In the genomic region with DNA sequence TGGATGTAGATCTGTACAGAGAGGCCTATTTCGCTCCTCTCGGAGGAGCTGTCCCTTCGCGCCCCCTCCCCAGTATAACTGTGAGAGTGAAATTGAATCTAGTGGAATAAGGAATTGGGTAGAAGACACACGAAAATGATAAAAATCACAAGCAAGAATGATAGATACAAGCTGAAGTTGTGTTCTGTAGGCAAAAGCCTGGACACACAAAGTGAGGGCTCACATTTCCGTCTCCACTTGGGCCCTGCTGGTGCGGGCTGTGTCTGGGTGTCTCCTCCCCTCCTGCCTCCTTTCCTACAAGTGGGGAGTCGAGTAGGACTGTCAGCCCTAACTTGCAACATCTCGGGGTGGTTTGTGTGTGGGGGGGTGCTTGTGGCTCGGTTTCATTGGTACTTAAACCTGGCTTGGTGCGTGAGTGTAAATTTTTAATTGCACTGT, we compare ENCODE assay signal across 9 cellular contexts. TPM values are rescaled to one million over a fixed set of nuclear protein-coding genes. Genes with fewer than 3 reads are reported as not detected.
DNase-seq lines count a peak whose midpoint lies in the region; ATAC-seq and TF ChIP-seq lines count a peak whose summit lies in the region.
"Had no signal": no experiment of that assay in that cellular context is flagged by ENCODE, and none has a peak within 500 bp of the region (broad histone marks: within the 10 kb centered on the region; RNA-seq: fewer than 3 reads in every experiment).

No MANE protein-coding gene starts in this region.

- H3K27me3 ChIP-seq in WERI-Rb-1 (ENCODE audit: insufficient read depth, low read depth, severe bottlenecking): no peaks in the 10 kb centered on the region

- H3K9me3 ChIP-seq in WERI-Rb-1 (ENCODE audit: severe bottlenecking): no peaks in the 10 kb centered on the region
- H3K9me3 ChIP-seq: left ventricle myocardium inferior had no signal

- peaks cover 0 to 3% (median 0%) of the 10 kb centered on the region in 3 donors for H3K36me3 Mint-ChIP-seq in immature natural killer cell

- no peak for ATAC-seq in GM19395 (IDR thresholded peaks at IDR 0.05; ENCODE audit: unreplicated experiment)

- H3K27ac Mint-ChIP-seq in immature natural killer cell: peak overlapping the region in 1 of 6 donors; percentile 26

- no peak overlapping the region for H3K4me3 ChIP-seq in WERI-Rb-1 (ENCODE audit: low read depth, low read length)

- peak overlapping the region; percentile 52 for H3K27ac ChIP-seq in WERI-Rb-1
- H3K27ac ChIP-seq: left ventricle myocardium inferior, SK-N-MC had no signal

- peaks cover 26 to 44% of the 10 kb centered on the region in 2 donors for H3K4me1 Mint-ChIP-seq in immature natural killer cell

- H3K27me3 Mint-ChIP-seq in immature natural killer cell (ENCODE audit: low read depth in 3 of 3): peaks cover 50 to 81% (median 77%) of the 10 kb centered on the region in 3 donors

- H3K4me3 Mint-ChIP-seq in immature natural killer cell: peak overlapping the region; percentile 15 to 61 (median 56)

- H3K9me3 Mint-ChIP-seq in immature natural killer cell: peaks cover 0 to 11% (median 0%) of the 10 kb centered on the region in 6 donors

- peak; percentile 1 for DNase-seq in CD1c-positive myeloid dendritic cell (ENCODE audit: extremely low spot score)
- DNase-seq in D341Med (ENCODE audit: low spot score): peak; percentile 17
- no peak for DNase-seq in WERI-Rb-1
- no peak for DNase-seq in immature natural killer cell
- no peak for DNase-seq in cerebellar nuclear complex (lab: John Stamatoyannopoulos, UW)
- no peak for DNase-seq in DMS153 treated with DMSO at 0.1 percent for 48 hours (lab: John Stamatoyannopoulos, UW; ENCODE audit: unreplicated experiment)
- DNase-seq: left ventricle myocardium inferior had no signal

- H3K36me3 ChIP-seq in WERI-Rb-1: peaks cover 20% of the 10 kb centered on the region
- H3K36me3 ChIP-seq: left ventricle myocardium inferior had no signal

- TF ChIP-seq CTCF in WERI-Rb-1 (IDR thresholded peaks at IDR 0.05; ENCODE audit: low read depth, low read length): no peak

RNA-seq across cellular contexts. Expression of gene SP9, which starts 0.5 kb away (rescaled TPM):
- polyA plus RNA-seq in immature natural killer cell: not detected

Comparison
In these comparisons a context has a peak if more than half of its experiments do, and no peak if none do; other contexts are left out.
1. DNase-seq: peak in CD1c-positive myeloid dendritic cell (single experiment) and D341Med (single experiment); none in WERI-Rb-1 (single experiment), immature natural killer cell (0 of 3), cerebellar nuclear complex (0 of 2) and DMS153 treated with DMSO at 0.1 percent for 48 hours (single experiment).